ENCODE assay signal across 1 cellular context in genomic region chr3:8964436-8965370, GRCh38.
A peak's percentile ranks its signal among the peaks of the same experiment; 100 is the strongest.
TF ChIP-seq lines count a peak whose summit lies in the region.

No MANE protein-coding gene starts in this region.

TF ChIP-seq in HepG2, 621 proteins besides CTCF, POLR2A, EP300 and RAD21 (continued from another document and continues in another):
- no peak for TF ChIP-seq ZNF318 (CRISPR knock-in tag; IDR thresholded peaks at IDR 0.05)
- no peak for TF ChIP-seq ZNF7 (CRISPR knock-in tag; IDR thresholded peaks at IDR 0.05)
- 0 out of 2 replicates have a peak, but pooled peaks have one; percentile 38 for TF ChIP-seq ZNF264 (CRISPR knock-in tag; IDR thresholded peaks at IDR 0.05)
- TF ChIP-seq CBX5 (CRISPR knock-in tag; IDR thresholded peaks at IDR 0.05; ENCODE audit: borderline replicate concordance), result no peak
- no peak for TF ChIP-seq AFF4 (CRISPR knock-in tag; IDR thresholded peaks at IDR 0.05)
- TF ChIP-seq ZNF800 (CRISPR knock-in tag; IDR thresholded peaks at IDR 0.05), result no peak
- TF ChIP-seq HDAC1 (CRISPR knock-in tag; IDR thresholded peaks at IDR 0.05), result peak; percentile 76
- no peak for TF ChIP-seq MAZ (IDR thresholded peaks at IDR 0.05; ENCODE audit: borderline replicate concordance, low read depth, low read length)
- TF ChIP-seq MAZ (CRISPR knock-in tag; IDR thresholded peaks at IDR 0.05; ENCODE audit: low read depth), result 0 out of 2 replicates have a peak, but pooled peaks have one; percentile 39
- peak; percentile 22; the same call in 1 of the 2 replicates for TF ChIP-seq LCORL (IDR thresholded peaks at IDR 0.05)
- TF ChIP-seq LCORL (CRISPR knock-in tag; IDR thresholded peaks at IDR 0.05), result no peak
- no peak for TF ChIP-seq FOSL1 (CRISPR knock-in tag; IDR thresholded peaks at IDR 0.05; ENCODE audit: borderline replicate concordance)
- TF ChIP-seq ZNF329 (CRISPR knock-in tag; IDR thresholded peaks at IDR 0.05; ENCODE audit: low read depth), result no peak
- TF ChIP-seq ZEB1 (IDR thresholded peaks at IDR 0.05; ENCODE audit: insufficient replicate concordance, low read depth), result no peak
- TF ChIP-seq ZNF253 (CRISPR knock-in tag; IDR thresholded peaks at IDR 0.05; ENCODE audit: borderline replicate concordance), result no peak
- TF ChIP-seq DPF2 (CRISPR knock-in tag; IDR thresholded peaks at IDR 0.05; ENCODE audit: borderline replicate concordance, low read depth), result peak; percentile 73; the same call in 1 of the 2 replicates
- peak; percentile 63 for TF ChIP-seq ASH2L (IDR thresholded peaks at IDR 0.05; ENCODE audit: insufficient read length, low read depth, low read length)
- TF ChIP-seq ZNF691 (CRISPR knock-in tag; IDR thresholded peaks at IDR 0.05; ENCODE audit: borderline replicate concordance, low read depth), result peak; percentile 66; the same call in 1 of the 2 replicates
- TF ChIP-seq CHD2 (IDR thresholded peaks at IDR 0.05; ENCODE audit: low read depth, low read length), result no peak
- no peak for TF ChIP-seq ZNF850 (CRISPR knock-in tag; conservative IDR thresholded peaks at IDR 0.05)
- TF ChIP-seq RBFOX2 (IDR thresholded peaks at IDR 0.05; ENCODE audit: low read depth, low read length), result peak; percentile 58
- TF ChIP-seq ZNF383 (CRISPR knock-in tag; IDR thresholded peaks at IDR 0.05; ENCODE audit: borderline replicate concordance), result no peak
- peak; percentile 46; the same call in 1 of the 2 replicates for TF ChIP-seq ZNF143 (CRISPR knock-in tag; IDR thresholded peaks at IDR 0.05)
- no peak for TF ChIP-seq JUNB (CRISPR knock-in tag; IDR thresholded peaks at IDR 0.05; ENCODE audit: borderline replicate concordance)
- TF ChIP-seq FOSL2 (CRISPR knock-in tag; IDR thresholded peaks at IDR 0.05), result peak; percentile 83
- no peak for TF ChIP-seq HOXA9 (CRISPR knock-in tag; IDR thresholded peaks at IDR 0.05; ENCODE audit: borderline replicate concordance)
- TF ChIP-seq KLF16 (CRISPR knock-in tag; IDR thresholded peaks at IDR 0.05), result no peak
- TF ChIP-seq ELF4 (CRISPR knock-in tag; IDR thresholded peaks at IDR 0.05; ENCODE audit: borderline replicate concordance), result no peak
- no peak for TF ChIP-seq LBX2 (CRISPR knock-in tag; IDR thresholded peaks at IDR 0.05; ENCODE audit: borderline replicate concordance)
- TF ChIP-seq ZFP36 (IDR thresholded peaks at IDR 0.05; ENCODE audit: borderline replicate concordance, low read depth, low read length, partially characterized antibody), result no peak
- TF ChIP-seq CC2D1A (CRISPR knock-in tag; IDR thresholded peaks at IDR 0.05), result no peak
- TF ChIP-seq HCFC1 (IDR thresholded peaks at IDR 0.05; ENCODE audit: low read depth, low read length), result no peak
- 0 out of 2 replicates have a peak, but pooled peaks have one; percentile 21 for TF ChIP-seq PATZ1 (CRISPR knock-in tag; IDR thresholded peaks at IDR 0.05)
- TF ChIP-seq SNAPC2 (CRISPR knock-in tag; IDR thresholded peaks at IDR 0.05), result no peak
- TF ChIP-seq SAP130 (CRISPR knock-in tag; IDR thresholded peaks at IDR 0.05; ENCODE audit: low read depth), result peak; percentile 55; the same call in 1 of the 2 replicates
- no peak for TF ChIP-seq ZNF607 (CRISPR knock-in tag; IDR thresholded peaks at IDR 0.05; ENCODE audit: borderline replicate concordance)
- peak; percentile 66; the same call in 1 of the 2 replicates for TF ChIP-seq CREM (IDR thresholded peaks at IDR 0.05)
- no peak for TF ChIP-seq CREM (CRISPR knock-in tag; IDR thresholded peaks at IDR 0.05)
- TF ChIP-seq ZNF121 (CRISPR knock-in tag; IDR thresholded peaks at IDR 0.05), result no peak
- TF ChIP-seq ZNF678 (CRISPR knock-in tag; IDR thresholded peaks at IDR 0.05), result no peak
- TF ChIP-seq ZBED4 (CRISPR knock-in tag; IDR thresholded peaks at IDR 0.05; ENCODE audit: borderline replicate concordance), result no peak
- TF ChIP-seq ZNF629 (CRISPR knock-in tag; conservative IDR thresholded peaks at IDR 0.05), result peak; percentile 26; the same call in 1 of the 2 replicates
